Comparison of ENCODE assay signal across 1 cellular context in the genomic region with DNA sequence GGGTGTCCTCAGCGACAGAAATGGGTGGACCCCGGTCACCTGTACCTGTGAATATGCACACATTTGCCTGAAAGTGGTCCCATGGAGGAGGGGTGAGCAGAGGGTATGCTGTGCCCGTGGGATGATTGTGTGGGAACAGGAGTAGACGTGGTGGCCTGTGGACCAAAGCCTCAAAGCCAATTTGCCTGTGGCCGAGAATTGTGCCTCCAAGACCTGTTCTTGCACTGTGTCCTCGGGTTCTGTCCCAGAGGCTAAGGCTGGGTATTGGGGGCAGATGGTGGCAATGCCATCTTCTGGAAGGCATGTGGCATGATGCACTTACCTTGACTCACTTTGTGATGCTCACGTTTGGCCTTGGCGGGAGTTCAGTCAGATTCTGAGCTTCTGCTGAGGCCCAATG.
TF ChIP-seq lines count a peak whose summit lies in the region.

No MANE protein-coding gene starts in this region.

TF ChIP-seq in H1, 55 proteins besides CTCF, POLR2A, EP300 and RAD21 (continued from another document):
- TF ChIP-seq, protein P1, sequence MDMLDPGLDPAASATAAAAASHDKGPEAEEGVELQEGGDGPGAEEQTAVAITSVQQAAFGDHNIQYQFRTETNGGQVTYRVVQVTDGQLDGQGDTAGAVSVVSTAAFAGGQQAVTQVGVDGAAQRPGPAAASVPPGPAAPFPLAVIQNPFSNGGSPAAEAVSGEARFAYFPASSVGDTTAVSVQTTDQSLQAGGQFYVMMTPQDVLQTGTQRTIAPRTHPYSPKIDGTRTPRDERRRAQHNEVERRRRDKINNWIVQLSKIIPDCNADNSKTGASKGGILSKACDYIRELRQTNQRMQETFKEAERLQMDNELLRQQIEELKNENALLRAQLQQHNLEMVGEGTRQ (IDR thresholded peaks at IDR 0.05; ENCODE audit: low read length) = no peak
- no peak for TF ChIP-seq RNF2 (IDR thresholded peaks at IDR 0.05; ENCODE audit: borderline replicate concordance, low read depth, low read length, missing control alignments, poor library complexity, severe bottlenecking)
- TF ChIP-seq PHF8 (conservative IDR thresholded peaks at IDR 0.05; ENCODE audit: low read depth, low read length) = no peak
- TF ChIP-seq POLR2AphosphoS5 (IDR thresholded peaks at IDR 0.05; ENCODE audit: low read depth, low read length) = no peak
- no peak for TF ChIP-seq YY1 (IDR thresholded peaks at IDR 0.05; ENCODE audit: low read depth, low read length)
- no peak for TF ChIP-seq TCF12 (IDR thresholded peaks at IDR 0.05; ENCODE audit: low read depth, low read length)
- TF ChIP-seq MAFK (IDR thresholded peaks at IDR 0.05; ENCODE audit: low read depth, low read length) = no peak
- TF ChIP-seq RBBP5 (IDR thresholded peaks at IDR 0.05; ENCODE audit: borderline replicate concordance, low read depth, low read length) = no peak
TF ChIP-seq in H1: peak in this region for 0.
